Comparison of ENCODE assay signal across 22 cellular contexts in the genomic region with DNA sequence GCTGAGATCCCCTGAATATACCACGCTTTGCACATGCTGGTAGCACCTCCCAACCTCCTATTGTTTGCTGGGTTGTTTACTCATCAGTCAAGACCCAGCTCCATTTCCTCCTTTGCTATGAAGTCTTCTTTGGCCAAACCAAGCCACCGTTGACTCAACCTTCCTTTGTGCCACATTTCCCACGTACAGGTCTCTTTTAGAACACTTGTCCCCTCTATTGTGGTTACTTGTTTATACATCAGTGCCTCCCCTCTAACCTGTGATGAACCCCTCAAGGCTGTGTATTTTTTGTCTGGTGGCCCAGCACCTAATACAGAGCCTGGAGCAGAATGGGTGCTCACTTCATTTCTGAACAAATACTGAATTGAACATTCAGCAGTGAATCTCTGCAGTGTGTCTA.
A peak's percentile ranks its signal among the peaks of the same experiment; 100 is the strongest.
DNase-seq lines count a peak whose midpoint lies in the region; ATAC-seq, FAIRE-seq and TF ChIP-seq lines count a peak whose summit lies in the region.
"Had no signal": no experiment of that assay in that cellular context is flagged by ENCODE, and none has a peak within 500 bp of the region (broad histone marks: within the 10 kb centered on the region; RNA-seq: fewer than 3 reads in every experiment).

No MANE protein-coding gene starts in this region.

- no peak for ATAC-seq in GM12878
- peak; percentile 26 for ATAC-seq in stimulated activated effector memory CD8-positive, alpha-beta T cell treated with anti-CD3 and anti-CD28 coated beads, Interleukin-12 subunit alpha, Interleukin-12 subunit beta, amount 100 ng/mL, for 72 hours
- ATAC-seq: CD8-positive, alpha-beta T cell had no signal

- FAIRE-seq in GM12878 (lab: Jason Lieb, UNC) (no peak), D721Med (lab: Jason Lieb, UNC) (no peak)
- FAIRE-seq: A204.1, G401.6, GM19239, H1 had no signal

- TF ChIP-seq RAD21 in GM12878 (IDR thresholded peaks at IDR 0.05; ENCODE audit: insufficient read depth, low read depth, low read length), result no peak

- no peaks in the 10 kb centered on the region for H3K4me1 Mint-ChIP-seq in stimulated activated effector memory CD8-positive, alpha-beta T cell treated with anti-CD3 and anti-CD28 coated beads, Interleukin-12 subunit alpha, Interleukin-12 subunit beta, amount 100 ng/mL, for 72 hours
- H3K4me1 Mint-ChIP-seq in chondrocyte (ENCODE audit: low read depth), result peaks cover 22% of the 10 kb centered on the region
- H3K4me1 Mint-ChIP-seq: CD4-positive, CD25-positive, alpha-beta regulatory T cell had no signal

- H3K27ac ChIP-seq in GM12878 (ENCODE audit: control insufficient read depth, insufficient read depth), result no peak overlapping the region
- H3K27ac ChIP-seq: 22Rv1, C4-2B, GM23248 had no signal

- H3K4me3 ChIP-seq in GM12878, result no peak overlapping the region
- H3K4me3 ChIP-seq: GM23248 had no signal

- SMC1A ChIA-PET in GM12878 (lab: Charles Lee; ENCODE audit: uncharacterized antibody, unreplicated experiment), result no interaction called here

- RAD21 ChIA-PET in GM12878 (lab: Charles Lee; ENCODE audit: unreplicated experiment), result no interaction called here

- H3K27ac Mint-ChIP-seq in stimulated activated effector memory CD8-positive, alpha-beta T cell treated with anti-CD3 and anti-CD28 coated beads, Interleukin-12 subunit alpha, Interleukin-12 subunit beta, amount 100 ng/mL, for 72 hours, result no peak overlapping the region
- no peak overlapping the region for H3K27ac Mint-ChIP-seq in chondrocyte (ENCODE audit: unreplicated experiment)
- H3K27ac Mint-ChIP-seq: CD4-positive, CD25-positive, alpha-beta regulatory T cell; CD8-positive, alpha-beta T cell had no signal

- H3K36me3 Mint-ChIP-seq in stimulated activated effector memory CD8-positive, alpha-beta T cell treated with anti-CD3 and anti-CD28 coated beads, Interleukin-12 subunit alpha, Interleukin-12 subunit beta, amount 100 ng/mL, for 72 hours, result no peaks in the 10 kb centered on the region
- H3K36me3 Mint-ChIP-seq in chondrocyte (ENCODE audit: low read depth), result peaks cover 6% of the 10 kb centered on the region
- H3K36me3 Mint-ChIP-seq: CD8-positive, alpha-beta T cell had no signal

- H3K9ac ChIP-seq in GM12878 (ENCODE audit: control insufficient read depth, insufficient read depth, low read length), result no peak overlapping the region
- H3K9ac ChIP-seq: GM23248 had no signal

- no peaks in the 10 kb centered on the region for H3K79me2 ChIP-seq in GM12878 (ENCODE audit: control insufficient read depth, insufficient read depth, low read length)

- no peaks in the 10 kb centered on the region for H3K36me3 ChIP-seq in GM12878 (ENCODE audit: control insufficient read depth in 2 of 2, insufficient read depth in 2 of 2, low read length in 1 of 2)

- no peak for TF ChIP-seq CTCF in GM12878 (IDR thresholded peaks at IDR 0.05 in 2 of 3, conservative IDR thresholded peaks at IDR 0.05 in 1 of 3; ENCODE audit: control insufficient read depth in 2 of 3, extremely low read depth in 1 of 3, insufficient read depth in 1 of 3, low read depth in 3 of 3, low read length in 3 of 3)
- TF ChIP-seq CTCF in D721Med (IDR thresholded peaks at IDR 0.05; ENCODE audit: insufficient read depth, missing control alignments), result no peak
- no peak for TF ChIP-seq CTCF in chondrocyte (IDR thresholded peaks at IDR 0.05)

- POLR2A ChIA-PET in GM12878 (lab: Charles Lee), result no interaction called here

- no peaks in the 10 kb centered on the region for H3K9me3 ChIP-seq in GM12878 (replicated peaks; ENCODE audit: control insufficient read depth, insufficient read depth, low read length)
- H3K9me3 ChIP-seq: Caco-2 had no signal

- no peak for TF ChIP-seq EP300 in GM12878 (IDR thresholded peaks at IDR 0.05; ENCODE audit: borderline replicate concordance in 1 of 2, control insufficient read depth in 1 of 2, low read depth in 2 of 2, low read length in 2 of 2)

- no peak overlapping the region for H3K4me2 ChIP-seq in GM12878 (ENCODE audit: control insufficient read depth, insufficient read depth)

- no peak overlapping the region for H2AFZ ChIP-seq in GM12878 (ENCODE audit: control insufficient read depth, low read depth, low read length)
- H2AFZ ChIP-seq: GM23248 had no signal

- BruUV-seq in GM12878 (replicated peaks; lab: Mats Ljungman, UMichigan), result no TSS peak

- no peaks in the 10 kb centered on the region for H3K9me3 Mint-ChIP-seq in stimulated activated effector memory CD8-positive, alpha-beta T cell treated with anti-CD3 and anti-CD28 coated beads, Interleukin-12 subunit alpha, Interleukin-12 subunit beta, amount 100 ng/mL, for 72 hours
- no peaks in the 10 kb centered on the region for H3K9me3 Mint-ChIP-seq in chondrocyte (ENCODE audit: low read depth)
- H3K9me3 Mint-ChIP-seq: CD4-positive, CD25-positive, alpha-beta regulatory T cell; CD8-positive, alpha-beta T cell had no signal

- TF ChIP-seq POLR2A in GM12878 (IDR thresholded peaks at IDR 0.05; ENCODE audit: low read depth, low read length), result no peak

- intact Hi-C loops in GM12878 (cut with micrococcal nuclease; ENCODE audit: unreplicated experiment), result no loop called here

- H3K27me3 ChIP-seq in GM12878 (replicated peaks in 1 of 2; ENCODE audit: control insufficient read depth in 2 of 2, insufficient read depth in 2 of 2, low read length in 1 of 2), result no peaks in the 10 kb centered on the region

- in situ Hi-C loops in GM12878 (cut with MboI), result no loop called here

- peak; percentile 36 for DNase-seq in DMS53 (lab: John Stamatoyannopoulos, UW)
- DNase-seq in DMS53 treated with DMSO at 0.1 percent for 48 hours (lab: John Stamatoyannopoulos, UW; ENCODE audit: unreplicated experiment), result no peak
- no peak for DNase-seq in GM12878 (ENCODE audit: low read depth, low spot score)
- DNase-seq in stimulated activated effector memory CD8-positive, alpha-beta T cell treated with anti-CD3 and anti-CD28 coated beads, Interleukin-12 subunit alpha, Interleukin-12 subunit beta, amount 100 ng/mL, for 72 hours (ENCODE audit: low spot score in 2 of 2), result no peak
- DNase-seq in D721Med (ENCODE audit: insufficient read length, low spot score), result no peak
- no peak for DNase-seq in chondrocyte (ENCODE audit: low spot score)
- DNase-seq in glomerular visceral epithelial cell (ENCODE audit: extremely low spot score), result no peak
- DNase-seq: AML-193; Caco-2; CD4-positive, CD25-positive, alpha-beta regulatory T cell; CD8-positive, alpha-beta T cell; DMS 273 treated with DMSO at 0.1 percent for 48 hours; DND-41; GM23248; H7; HCEC 1CT had no signal

- no peak overlapping the region for H3K4me3 Mint-ChIP-seq in stimulated activated effector memory CD8-positive, alpha-beta T cell treated with anti-CD3 and anti-CD28 coated beads, Interleukin-12 subunit alpha, Interleukin-12 subunit beta, amount 100 ng/mL, for 72 hours
- H3K4me3 Mint-ChIP-seq in chondrocyte (ENCODE audit: unreplicated experiment), result no peak overlapping the region
- H3K4me3 Mint-ChIP-seq: CD4-positive, CD25-positive, alpha-beta regulatory T cell; CD8-positive, alpha-beta T cell had no signal

- WGBS in GM12878 (ENCODE audit: insufficient coverage, insufficient replicate concordance, low lambda C conversion rate, missing lambda C conversion rate), result 0% methylated on average over 3 of the region's 3 CpGs

- CTCF ChIA-PET in GM12878 (lab: Yijun Ruan, JAX), result no interaction called here

- H3K27me3 Mint-ChIP-seq in chondrocyte (ENCODE audit: low read depth), result no peaks in the 10 kb centered on the region
- H3K27me3 Mint-ChIP-seq: CD4-positive, CD25-positive, alpha-beta regulatory T cell had no signal

- H3K4me1 ChIP-seq in GM12878 (ENCODE audit: control insufficient read depth, insufficient read depth, low read length), result no peaks in the 10 kb centered on the region
- H3K4me1 ChIP-seq: Caco-2 had no signal

- H4K20me1 ChIP-seq in GM12878 (ENCODE audit: control insufficient read depth, insufficient read depth), result no peaks in the 10 kb centered on the region

TF ChIP-seq in GM12878, 131 proteins besides CTCF, POLR2A, EP300 and RAD21:
- TF ChIP-seq HDGF (IDR thresholded peaks at IDR 0.05), result no peak
- peak; percentile 66 for TF ChIP-seq RUNX3 (IDR thresholded peaks at IDR 0.05; ENCODE audit: low read length)
